ENCODE assay signal across 8 cellular contexts in the genomic region with DNA sequence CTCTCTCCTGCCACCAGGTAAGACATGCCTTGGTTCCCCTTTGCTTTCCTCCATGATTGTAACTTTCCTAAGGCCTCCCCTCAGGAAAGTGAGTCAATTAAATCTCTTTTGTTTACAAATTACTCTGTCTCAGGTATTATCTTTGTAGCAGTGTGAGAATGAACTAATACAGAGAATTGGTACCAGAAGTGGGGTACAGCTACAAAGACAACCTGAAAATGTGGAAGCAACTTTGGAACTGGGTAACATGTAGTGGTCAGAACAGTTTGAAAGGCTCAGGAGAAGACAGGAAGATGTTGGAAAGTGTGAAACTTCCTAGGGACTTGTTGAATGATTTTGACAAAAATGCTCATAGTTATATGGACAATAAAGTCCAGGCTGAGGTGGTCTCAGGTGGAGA.
"Had no signal": no experiment of that assay in that cellular context is flagged by ENCODE, and none has a peak within 500 bp of the region (broad histone marks: within the 10 kb centered on the region; RNA-seq: fewer than 3 reads in every experiment).

No MANE protein-coding gene starts in this region.

- DNase-seq: GDM1, GF-D8 had no signal

- FAIRE-seq: G401.6, GM12878, GM12891, GM12892, GM18507, GM19239 had no signal

- H3K4me3 ChIP-seq: GM12878 had no signal

- ATAC-seq: GM12878 had no signal
